ENCODE assay signal across 8 cellular contexts in the genomic region with DNA sequence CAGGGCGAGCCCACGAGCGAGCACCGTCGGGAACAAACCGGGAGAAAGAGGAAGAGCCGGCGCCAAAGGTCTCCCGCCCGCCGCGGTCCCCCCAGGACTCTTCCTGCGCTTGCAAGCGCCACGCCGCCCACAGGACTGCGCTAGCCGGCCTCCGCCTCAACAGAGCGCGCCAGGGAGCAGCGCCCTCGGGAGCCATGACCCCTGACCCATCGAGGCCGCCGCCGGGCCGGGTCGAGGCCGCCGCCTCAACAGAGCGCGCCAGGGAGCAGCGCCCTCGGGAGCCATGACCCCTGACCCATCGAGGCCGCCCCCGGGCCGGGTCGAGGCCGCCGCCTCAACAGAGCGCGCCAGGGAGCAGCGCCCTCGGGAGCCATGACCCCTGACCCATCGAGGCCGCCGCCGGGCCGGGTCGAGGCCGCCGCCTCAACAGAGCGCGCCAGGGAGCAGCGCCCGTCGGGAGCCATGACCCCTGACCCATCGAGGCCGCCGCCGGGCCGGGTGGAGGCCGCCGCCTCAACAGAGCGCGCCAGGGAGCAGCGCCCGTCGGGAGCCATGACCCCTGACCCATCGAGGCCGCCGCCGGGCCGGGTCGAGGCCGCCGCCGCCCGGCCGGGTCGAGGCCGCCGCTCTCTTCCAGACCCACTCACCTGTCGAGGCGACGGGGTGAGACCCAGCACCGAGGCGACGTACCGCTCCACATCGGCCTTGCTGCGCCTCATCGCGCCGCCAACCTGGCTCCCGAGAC. TPM values are rescaled to one million over a fixed set of nuclear protein-coding genes. Genes with fewer than 3 reads are reported as not detected.
DNase-seq lines count a peak whose midpoint lies in the region; ATAC-seq, FAIRE-seq and TF ChIP-seq lines count a peak whose summit lies in the region.
"Not testable (repeated sequence)": the region's sequence is repeated elsewhere in the genome, so short reads cannot be mapped to it uniquely, and the experiment has no call there.

No MANE protein-coding gene starts in this region.

- H3K4me2 ChIP-seq in A549 (peak overlapping the region; percentile 64), skeletal muscle satellite cell (ENCODE audit: low read length) (peak overlapping the region; percentile 77)

- H3K9me3 ChIP-seq in A549; SK-N-MC (ENCODE audit: low read depth, low read length); adrenal gland (replicated peaks in 1 of 3); lung (ENCODE audit: control insufficient read depth in 2 of 2, insufficient read depth in 1 of 2, low read length in 1 of 2); skeletal muscle satellite cell (replicated peaks; ENCODE audit: low read length): not testable (repeated sequence)

- WGBS in A549 (ENCODE audit: missing lambda C conversion rate): 54% methylated on average over 13 of the region's 98 CpGs
- whole genome bisulfite sequencing in adrenal gland, 4 donors: 1 to 54% (median 41%) methylated on average over 17 to 94 of the region's 98 CpGs; no CpG with 5 or more reads in 1 of the 4 donors
- 0 to 58% methylated on average over 28 to 94 of the region's 98 CpGs for WGBS in lung, 2 donors

- H3K4me1 ChIP-seq in A549; adrenal gland (replicated peaks in 1 of 2); lung (ENCODE audit: control insufficient read depth in 2 of 2, insufficient read depth in 2 of 2, low read length in 2 of 2); skeletal muscle satellite cell (ENCODE audit: control insufficient read depth, insufficient read depth, low read length): not testable (repeated sequence)

- CTCF ChIA-PET in A549 (lab: Yijun Ruan, JAX): interaction anchor here (0.7 kb wide), 1 partner anchor 516 kb away, joined by 3 read pairs; no protein-coding TSS in a partner anchor

- intact Hi-C loops in adrenal gland (cut with DNase I): loop anchor here (5.0 kb wide), 3 partner anchors 161 to 311 kb away; a partner anchor contains a TSS

- not testable (repeated sequence) for H3K27me3 ChIP-seq in adrenal gland; lung (ENCODE audit: control insufficient read depth, insufficient read depth); skeletal muscle satellite cell (ENCODE audit: control insufficient read depth, insufficient read depth, low read length)

- not testable (repeated sequence) for H3K36me3 ChIP-seq in SK-N-MC (ENCODE audit: insufficient read depth, low read length); adrenal gland (replicated peaks in 1 of 2); lung (ENCODE audit: control insufficient read depth in 2 of 2, insufficient read depth in 2 of 2, low read length in 2 of 2); skeletal muscle satellite cell (ENCODE audit: insufficient read depth, low read length)

- not testable (repeated sequence) for TF ChIP-seq EP300 in A549 (IDR thresholded peaks at IDR 0.05)

- FAIRE-seq in A549 (lab: Jason Lieb, UNC): not testable (repeated sequence)

- not testable (repeated sequence) for TF ChIP-seq POLR2A in A549 (IDR thresholded peaks at IDR 0.05; ENCODE audit: low read length); adrenal gland (IDR thresholded peaks at IDR 0.05)

- H3K4me3 ChIP-seq in A549 (peak overlapping the region; percentile 59), SK-N-MC (peak overlapping the region; percentile 66), adrenal gland (peak overlapping the region in 2 of 4 donors; percentile 22 to 77), fibroblast of mammary gland (ENCODE audit: control insufficient read depth, low read depth, low read length) (peak overlapping the region; percentile 55), skeletal muscle satellite cell (ENCODE audit: low read length) (peak overlapping the region; percentile 68)
- H3K4me3 ChIP-seq in lung: not testable (repeated sequence)

- peak; percentile 78 to 83; a peak in 3 of 6 replicates for ATAC-seq in A549
- peak; percentile 55 for ATAC-seq in GM19035 (IDR thresholded peaks at IDR 0.05; ENCODE audit: unreplicated experiment)
- peak; percentile 31 for ATAC-seq in HG02970 (IDR thresholded peaks at IDR 0.05; ENCODE audit: low FRiP score, unreplicated experiment)
- ATAC-seq in lung (ENCODE audit: insufficient read depth, low FRiP score): peak; percentile 41

- TF ChIP-seq CTCF in A549 (IDR thresholded peaks at IDR 0.05); adrenal gland (IDR thresholded peaks at IDR 0.05); fibroblast of mammary gland (conservative IDR thresholded peaks at IDR 0.05; ENCODE audit: control insufficient read depth, insufficient read depth, low read depth, low read length); lung (IDR thresholded peaks at IDR 0.05; ENCODE audit: control extremely low read depth, extremely low read depth): not testable (repeated sequence)

- DNase-seq in A549 (ENCODE audit: low read depth in 1 of 2, low spot score in 1 of 2); SK-N-MC (ENCODE audit: low read depth, low spot score); lung (ENCODE audit: low spot score): not testable (repeated sequence)
- DNase-seq in adrenal gland: peak in 5 of 7 donors; percentile 39 to 65 (median 45)
- peak; percentile 29 for DNase-seq in fibroblast of mammary gland (ENCODE audit: low read depth)

- H3K9ac ChIP-seq in SK-N-MC (ENCODE audit: insufficient read length): not testable (repeated sequence)
- peak overlapping the region; percentile 72 for H3K9ac ChIP-seq in skeletal muscle satellite cell (ENCODE audit: low read depth, low read length)

- H3K27ac ChIP-seq in A549 (peak overlapping the region; percentile 68 to 90), adrenal gland (peak overlapping the region; percentile 39 to 98 (median 82)), lung (ENCODE audit: low read depth in 1 of 2, low read length in 1 of 2) (peak overlapping the region in 1 of 2 donors; percentile 83)
- not testable (repeated sequence) for H3K27ac ChIP-seq in SK-N-MC

- not testable (repeated sequence) for TF ChIP-seq RAD21 in A549 (conservative IDR thresholded peaks at IDR 0.05 in 1 of 2, IDR thresholded peaks at IDR 0.05 in 1 of 2)

- POLR2A ChIA-PET in A549 (lab: Yijun Ruan, JAX): interaction anchor here (0.6 kb wide), 2 partner anchors 173 to 730 kb away, joined by 4 to 5 read pairs; no protein-coding TSS in a partner anchor

TF ChIP-seq in A549, 52 proteins besides CTCF, POLR2A, EP300 and RAD21:
- TF ChIP-seq, protein P1, sequence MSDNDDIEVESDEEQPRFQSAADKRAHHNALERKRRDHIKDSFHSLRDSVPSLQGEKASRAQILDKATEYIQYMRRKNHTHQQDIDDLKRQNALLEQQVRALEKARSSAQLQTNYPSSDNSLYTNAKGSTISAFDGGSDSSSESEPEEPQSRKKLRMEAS (IDR thresholded peaks at IDR 0.05): 0 out of 2 replicates have a peak, but pooled peaks have one; percentile 33
- peak; percentile 37 for TF ChIP-seq PHF8 (IDR thresholded peaks at IDR 0.05; ENCODE audit: borderline replicate concordance, low read depth)
TF ChIP-seq in A549: peak in this region for 2; not testable (repeated sequence) for 50.

RNA-seq across cellular contexts. Expression of a gene that starts 0.5 kb away (rescaled TPM):
- polyA plus RNA-seq in A549 (2011; rRNA removed): 5.0 and 7.6 TPM in 2 replicates
- polyA plus RNA-seq in A549 (2012; cell fraction: cytosol; rRNA removed): 1.0 and 1.1 TPM in 2 replicates
- 1.4 and 2.1 TPM in 2 replicates for polyA plus RNA-seq in A549 (2012; cell fraction: nucleus; rRNA removed)
- polyA plus RNA-seq in A549 (2017; fragmentation: RNase III; extraction: RNeasy Plus Mini Kit Qiagen cat#74134 plus additional on column Dnase treatment): 2.4 to 3.5 TPM (median 2.7 TPM) in 3 replicates
- polyA minus RNA-seq in A549 (2011; rRNA and poly(A)+ RNA removed): 3.8 and 4.9 TPM in 2 replicates
- 10 to 100 TPM in 6 of 8 donors, 1 to 10 TPM in 2; 3.7 to 23.6 (median 12.1) TPM for total RNA-seq in adrenal gland
- 1 to 10 TPM in 2 of 3 donors, under 1 TPM in 1; 0.44 to 4.8 (median 1.0) TPM for polyA plus RNA-seq in adrenal gland
- total RNA-seq in lung: 10 to 100 TPM; 10.2 to 51.1 TPM
- 1 to 10 TPM in 1 of 2 donors, under 1 TPM in 1; 0.81 to 2.1 TPM for polyA plus RNA-seq in lung
- 8.1 and 9.2 TPM in 2 replicates for total RNA-seq in skeletal muscle satellite cell (2012; rRNA removed)

RNA-seq across cellular contexts. Expression of a gene that starts 49.0 kb away (rescaled TPM):
- polyA plus RNA-seq in A549 (2011; rRNA removed) (29.7 and 39.0 TPM in 2 replicates), A549 (2017; fragmentation: RNase III; extraction: RNeasy Plus Mini Kit Qiagen cat#74134 plus additional on column Dnase treatment) (29.8 to 33.1 TPM (median 31.3 TPM) in 3 replicates), adrenal gland (10 to 100 TPM in 2 of 3 donors, 1 to 10 TPM in 1; 9.7 to 17.5 (median 13.7) TPM), lung (10 to 100 TPM; 12.5 to 14.3 TPM)
- 9.2 and 11.8 TPM in 2 replicates for polyA plus RNA-seq in A549 (2012; cell fraction: cytosol; rRNA removed)
- 12.8 and 20.8 TPM in 2 replicates for polyA plus RNA-seq in A549 (2012; cell fraction: nucleus; rRNA removed)
- 34.0 and 42.1 TPM in 2 replicates for polyA minus RNA-seq in A549 (2011; rRNA and poly(A)+ RNA removed)
- total RNA-seq in adrenal gland (10 to 100 TPM in 7 of 8 donors, 1 to 10 TPM in 1; 6.3 to 24.5 (median 18.1) TPM), lung (10 to 100 TPM; 31.2 to 32.8 TPM)
- 39.5 and 53.2 TPM in 2 replicates for total RNA-seq in skeletal muscle satellite cell (2012; rRNA removed)
